In the genomic region with DNA sequence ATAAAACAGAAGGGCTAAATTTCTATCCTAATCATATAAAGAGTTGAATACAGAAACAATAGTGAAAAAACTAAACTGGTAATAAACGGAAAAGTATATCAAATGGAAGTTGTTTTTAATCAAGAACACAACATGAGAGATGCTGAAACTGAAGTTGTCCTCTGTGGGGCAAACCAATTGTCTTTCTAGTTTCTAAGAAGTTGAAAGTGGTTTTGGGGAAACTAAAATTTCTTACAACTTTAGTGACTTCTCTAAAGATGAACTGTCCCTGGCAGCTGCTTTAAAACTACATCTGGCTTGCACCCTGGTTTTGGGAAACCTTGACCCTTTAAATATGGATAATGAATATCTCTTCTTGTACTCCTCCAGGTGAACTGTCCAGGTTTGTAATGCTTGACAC, we compare ENCODE assay signal across 20 cellular contexts.
A peak's percentile ranks its signal among the peaks of the same experiment; 100 is the strongest.
DNase-seq lines count a peak whose midpoint lies in the region; ATAC-seq, FAIRE-seq and TF ChIP-seq lines count a peak whose summit lies in the region.
"Had no signal": no experiment of that assay in that cellular context is flagged by ENCODE, and none has a peak within 500 bp of the region (broad histone marks: within the 10 kb centered on the region; RNA-seq: fewer than 3 reads in every experiment).

No MANE protein-coding gene starts in this region.

- CTCF ChIA-PET in activated CD4-positive, alpha-beta T cell treated with anti-CD3 and anti-CD28 coated beads, Interleukin-2, amount 10 ng/mL, durations not matched to agents 7 days and 5 days (lab: Charles Lee), result no interaction called here

- POLR2A ChIA-PET in activated CD4-positive, alpha-beta T cell treated with anti-CD3 and anti-CD28 coated beads, Interleukin-2, amount 10 ng/mL, durations not matched to agents 7 days and 5 days (lab: Charles Lee), result no interaction called here

- H3K4me1 Mint-ChIP-seq in activated CD4-positive, alpha-beta T cell treated with anti-CD3 and anti-CD28 coated beads, Interleukin-2, amount 10 ng/mL, durations not matched to agents 7 days and 5 days, result peaks cover 28% of the 10 kb centered on the region
- H3K4me1 Mint-ChIP-seq in activated T-helper 17 cell treated with anti-CD3 and anti-CD28 coated beads, Interleukin-2, amount 50 U/mL, for 72 hours, result no peaks in the 10 kb centered on the region

- H3K4me3 ChIP-seq in stomach, result no peak overlapping the region
- no peak overlapping the region for H3K4me3 ChIP-seq in lower lobe of right lung
- H3K4me3 ChIP-seq: BLaER1, GM23248, PC-9, SJSA1 had no signal

- H3K27me3 ChIP-seq in stomach (no peaks in the 10 kb centered on the region), lower lobe of right lung (ENCODE audit: low read depth) (no peaks in the 10 kb centered on the region)
- H3K27me3 ChIP-seq: BLaER1, SJSA1 had no signal

- TF ChIP-seq CTCF in stomach (IDR thresholded peaks at IDR 0.05) (no peak), lower lobe of right lung (IDR thresholded peaks at IDR 0.05) (no peak)

- no peaks in the 10 kb centered on the region for H3K9me3 ChIP-seq in stomach
- no peaks in the 10 kb centered on the region for H3K9me3 ChIP-seq in lower lobe of right lung
- H3K9me3 ChIP-seq: SJSA1 had no signal

- WGBS in stomach, 5 donors, result 49 to 93% (median 88%) methylated on average over 1 of the region's 1 CpG

- H3K36me3 ChIP-seq in stomach (peaks cover 0 to 30% (median 25%) of the 10 kb centered on the region in 4 donors), lower lobe of right lung (peaks cover 16% of the 10 kb centered on the region)

- peaks cover 54% of the 10 kb centered on the region for H3K36me3 Mint-ChIP-seq in activated CD4-positive, alpha-beta T cell treated with anti-CD3 and anti-CD28 coated beads, Interleukin-2, amount 10 ng/mL, durations not matched to agents 7 days and 5 days (ENCODE audit: low read depth)
- peaks cover 55% of the 10 kb centered on the region for H3K36me3 Mint-ChIP-seq in activated T-helper 17 cell treated with anti-CD3 and anti-CD28 coated beads, Interleukin-2, amount 50 U/mL, for 72 hours (ENCODE audit: low read depth)

- intact Hi-C loops in stomach (cut with DNase I; ENCODE audit: low total_unique reads) (no loop called here), lower lobe of right lung (cut with DNase I) (no loop called here)

- H3K4me1 ChIP-seq in stomach, result peaks cover 0 to 14% (median 0%) of the 10 kb centered on the region in 4 donors
- H3K4me1 ChIP-seq in lower lobe of right lung, result no peaks in the 10 kb centered on the region
- H3K4me1 ChIP-seq: SJSA1 had no signal

- ATAC-seq in activated T-helper 17 cell treated with anti-CD3 and anti-CD28 coated beads, Interleukin-2, amount 50 U/mL, for 72 hours (replicated peaks), result no peak
- no peak for ATAC-seq in lower lobe of right lung

- no peak overlapping the region for H3K4me3 Mint-ChIP-seq in activated CD4-positive, alpha-beta T cell treated with anti-CD3 and anti-CD28 coated beads, Interleukin-2, amount 10 ng/mL, durations not matched to agents 7 days and 5 days
- H3K4me3 Mint-ChIP-seq in activated T-helper 17 cell treated with anti-CD3 and anti-CD28 coated beads, Interleukin-2, amount 50 U/mL, for 72 hours, result no peak overlapping the region

- TF ChIP-seq EP300 in stomach (IDR thresholded peaks at IDR 0.05), result no peak

- no peak for TF ChIP-seq POLR2A in stomach (IDR thresholded peaks at IDR 0.05)
- no peak for TF ChIP-seq POLR2A in GM12892 (IDR thresholded peaks at IDR 0.05; ENCODE audit: low read depth, low read length)

- peak; percentile 37 for FAIRE-seq in GM19239 (lab: Jason Lieb, UNC)
- FAIRE-seq in GM12892 (lab: Jason Lieb, UNC), result no peak
- FAIRE-seq: A204.1, G401.6 had no signal

- H3K27ac ChIP-seq in stomach (no peak overlapping the region), lower lobe of right lung (no peak overlapping the region)
- H3K27ac ChIP-seq: BLaER1, GM23248, PC-9, SJSA1 had no signal

- DNase-seq in activated CD4-positive, alpha-beta T cell treated with anti-CD3 and anti-CD28 coated beads, Interleukin-2, amount 10 ng/mL, durations not matched to agents 7 days and 5 days, result no peak
- DNase-seq in activated CD4-positive, alpha-beta T cell treated with anti-CD3 and anti-CD28 coated beads, Interleukin-2, amount 50 U/mL, for 1 hour, result no peak
- peak; percentile 22 for DNase-seq in CD1c-positive myeloid dendritic cell (ENCODE audit: extremely low spot score)
- no peak for DNase-seq in GM19239 (ENCODE audit: insufficient read length, low spot score)
- DNase-seq in stomach, result no peak
- DNase-seq in lower lobe of right lung, result no peak
- DNase-seq in GM12892 (ENCODE audit: insufficient read length), result no peak
- DNase-seq: DND-41, GM23248, HCEC 1CT, NCI-H1436 treated with DMSO at 0.1 percent for 48 hours, NCI-H2081, NCI-H510A, NCI-H774, PC-9 had no signal

- no peaks in the 10 kb centered on the region for H3K9me3 Mint-ChIP-seq in activated CD4-positive, alpha-beta T cell treated with anti-CD3 and anti-CD28 coated beads, Interleukin-2, amount 10 ng/mL, durations not matched to agents 7 days and 5 days
- no peaks in the 10 kb centered on the region for H3K9me3 Mint-ChIP-seq in activated T-helper 17 cell treated with anti-CD3 and anti-CD28 coated beads, Interleukin-2, amount 50 U/mL, for 72 hours

- peak overlapping the region; percentile 44 for H3K27ac Mint-ChIP-seq in activated CD4-positive, alpha-beta T cell treated with anti-CD3 and anti-CD28 coated beads, Interleukin-2, amount 10 ng/mL, durations not matched to agents 7 days and 5 days
- peak overlapping the region; percentile 61 for H3K27ac Mint-ChIP-seq in activated T-helper 17 cell treated with anti-CD3 and anti-CD28 coated beads, Interleukin-2, amount 50 U/mL, for 72 hours

- H3K27me3 Mint-ChIP-seq in activated CD4-positive, alpha-beta T cell treated with anti-CD3 and anti-CD28 coated beads, Interleukin-2, amount 10 ng/mL, durations not matched to agents 7 days and 5 days, result no peaks in the 10 kb centered on the region
- no peaks in the 10 kb centered on the region for H3K27me3 Mint-ChIP-seq in activated T-helper 17 cell treated with anti-CD3 and anti-CD28 coated beads, Interleukin-2, amount 50 U/mL, for 72 hours
